In the genomic region with DNA sequence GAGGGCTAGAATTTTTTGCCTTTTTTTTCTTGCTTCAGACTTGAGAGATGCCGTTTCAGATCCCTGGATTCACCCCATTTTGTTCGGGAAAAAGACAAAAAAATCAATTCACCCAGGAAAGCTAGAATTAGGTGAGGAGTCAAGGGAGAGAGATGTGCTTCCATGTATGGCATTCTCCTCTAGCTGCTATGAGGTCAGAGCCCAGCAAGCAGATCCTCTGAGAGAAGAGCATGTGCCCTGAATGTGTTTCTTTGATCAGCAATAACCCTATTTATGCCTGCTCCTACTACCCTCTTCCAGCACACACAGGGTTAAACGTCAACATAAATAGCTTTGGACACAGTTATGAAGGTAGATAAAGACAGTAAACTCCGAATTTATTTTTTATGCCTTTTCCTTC, we compare ENCODE assay signal across 17 cellular contexts.
"Had no signal": no experiment of that assay in that cellular context is flagged by ENCODE, and none has a peak within 500 bp of the region (broad histone marks: within the 10 kb centered on the region; RNA-seq: fewer than 3 reads in every experiment).

No MANE protein-coding gene starts in this region.

- ATAC-seq: esophagus mucosa, foreskin keratinocyte had no signal

- H3K27me3 ChIP-seq: brain microvascular endothelial cell, foreskin keratinocyte, sigmoid colon, suprapubic skin, upper lobe of left lung had no signal

- H3K4me3 ChIP-seq: sigmoid colon, suprapubic skin, upper lobe of left lung had no signal

- H3K36me3 ChIP-seq: brain microvascular endothelial cell, neutrophil, sigmoid colon, upper lobe of left lung had no signal

- DNase-seq: activated CD4-positive, alpha-beta T cell treated with anti-CD3 and anti-CD28 coated beads, Interleukin-2, amount 50 U/mL, for 1 hour; activated CD4-positive, CD25-positive, alpha-beta regulatory T cell; activated gamma-delta T cell; activated T-cell treated with anti-CD3 and anti-CD28 coated beads, Interleukin-2, amount 50 U/mL, for 1 hour; amygdala; brain microvascular endothelial cell; foreskin keratinocyte; head of caudate nucleus; naive B cell; sigmoid colon; stimulated activated CD4-positive, alpha-beta T cell treated with anti-CD3 and anti-CD28 coated beads, Interleukin-12 subunit alpha, Interleukin-12 subunit beta, amount 100 ng/mL, for 4 hours; stimulated activated naive CD4-positive, alpha-beta T cell treated with Interleukin-2 at 50 U/mL for 16 hours; T-helper 1 cell; upper lobe of left lung had no signal

- H3K9me3 ChIP-seq: neutrophil, sigmoid colon, suprapubic skin, upper lobe of left lung had no signal

- H3K27ac ChIP-seq: brain microvascular endothelial cell, foreskin keratinocyte, neutrophil, sigmoid colon, suprapubic skin, upper lobe of left lung had no signal

- H3K4me1 ChIP-seq: foreskin keratinocyte, sigmoid colon had no signal
